Comparison of ENCODE assay signal across 8 cellular contexts in genomic region chr17:49361129-49361901, GRCh38. TPM values are rescaled to one million over a fixed set of nuclear protein-coding genes. Genes with fewer than 3 reads are reported as not detected.
DNase-seq lines count a peak whose midpoint lies in the region; ATAC-seq, FAIRE-seq and TF ChIP-seq lines count a peak whose summit lies in the region.

No MANE protein-coding gene starts in this region.

- H3K27me3 ChIP-seq in BJ (ENCODE audit: control insufficient read depth, insufficient read depth, low read length) (no peaks in the 10 kb centered on the region), Panc1 (ENCODE audit: control insufficient read depth, insufficient read depth, low read length) (no peaks in the 10 kb centered on the region), suprapubic skin (no peaks in the 10 kb centered on the region)

- H3K4me1 ChIP-seq in Panc1 (ENCODE audit: control insufficient read depth, insufficient read depth, low read length) = peaks cover 32% of the 10 kb centered on the region
- H3K4me1 ChIP-seq in suprapubic skin = peaks cover 49% of the 10 kb centered on the region

- H3K9me3 Mint-ChIP-seq in activated T-helper 2 cell treated with anti-CD3 and anti-CD28 coated beads, Interferon-gamma antibody, Interleukin-2, Interleukin-4, amounts not matched to agents 10 μg/mL and 5 μg/mL and 100 μg/mL, durations not matched to agents 14 hours and 24 hours and 36 hours = no peaks in the 10 kb centered on the region

- DNase-seq in BJ (ENCODE audit: low read depth) (no peak), Panc1 (ENCODE audit: low read depth, low spot score) (no peak), frontal cortex (ENCODE audit: low spot score in 2 of 2) (peak; percentile 33 to 49), nucleus accumbens (lab: John Stamatoyannopoulos, UW) (peak in 51 of 56 donors; percentile 9 to 77 (median 50)), suprapubic skin (ENCODE audit: low spot score in 2 of 2) (peak in 1 of 2 donors; percentile 72)
- DNase-seq in activated T-helper 2 cell treated with anti-CD3 and anti-CD28 coated beads, Interferon-gamma antibody, Interleukin-2, Interleukin-4, amounts not matched to agents 10 μg/mL and 5 μg/mL and 100 μg/mL, durations not matched to agents 14 hours and 24 hours and 36 hours (ENCODE audit: low spot score) = peak; percentile 74

- peak overlapping the region; percentile 83 for H3K4me3 Mint-ChIP-seq in activated T-helper 2 cell treated with anti-CD3 and anti-CD28 coated beads, Interferon-gamma antibody, Interleukin-2, Interleukin-4, amounts not matched to agents 10 μg/mL and 5 μg/mL and 100 μg/mL, durations not matched to agents 14 hours and 24 hours and 36 hours (ENCODE audit: low read depth)

- H3K4me1 Mint-ChIP-seq in activated T-helper 2 cell treated with anti-CD3 and anti-CD28 coated beads, Interferon-gamma antibody, Interleukin-2, Interleukin-4, amounts not matched to agents 10 μg/mL and 5 μg/mL and 100 μg/mL, durations not matched to agents 14 hours and 24 hours and 36 hours (ENCODE audit: low read depth) = peaks cover 47% of the 10 kb centered on the region

- H3K9me3 ChIP-seq in Panc1 (ENCODE audit: control insufficient read depth, insufficient read depth, low read depth, low read length) (no peaks in the 10 kb centered on the region), suprapubic skin (no peaks in the 10 kb centered on the region)

- TF ChIP-seq POLR2A in suprapubic skin (IDR thresholded peaks at IDR 0.05) = no peak

- H3K27ac ChIP-seq in Panc1 (ENCODE audit: low read length) = peak overlapping the region; percentile 75
- H3K27ac ChIP-seq in suprapubic skin = peak overlapping the region; percentile 97

- H3K27ac Mint-ChIP-seq in activated T-helper 2 cell treated with anti-CD3 and anti-CD28 coated beads, Interferon-gamma antibody, Interleukin-2, Interleukin-4, amounts not matched to agents 10 μg/mL and 5 μg/mL and 100 μg/mL, durations not matched to agents 14 hours and 24 hours and 36 hours = peak overlapping the region; percentile 85

- WGBS in suprapubic skin = under 1% methylated on average over 30 of the region's 52 CpGs

- H3K36me3 Mint-ChIP-seq in activated T-helper 2 cell treated with anti-CD3 and anti-CD28 coated beads, Interferon-gamma antibody, Interleukin-2, Interleukin-4, amounts not matched to agents 10 μg/mL and 5 μg/mL and 100 μg/mL, durations not matched to agents 14 hours and 24 hours and 36 hours (ENCODE audit: low read depth) = no peaks in the 10 kb centered on the region

- no peak for FAIRE-seq in frontal cortex (lab: Jason Lieb, UNC)

- peaks cover 8% of the 10 kb centered on the region for H3K27me3 Mint-ChIP-seq in activated T-helper 2 cell treated with anti-CD3 and anti-CD28 coated beads, Interferon-gamma antibody, Interleukin-2, Interleukin-4, amounts not matched to agents 10 μg/mL and 5 μg/mL and 100 μg/mL, durations not matched to agents 14 hours and 24 hours and 36 hours (ENCODE audit: low read depth)

- POLR2A ChIA-PET in BJ (lab: Charles Lee) = no interaction called here
- POLR2A ChIA-PET in Panc1 (lab: Charles Lee) = interaction anchor here (0.6 kb wide), 1 partner anchor 40 kb away, joined by 14 read pairs; no protein-coding TSS in a partner anchor

- TF ChIP-seq CTCF in BJ (IDR thresholded peaks at IDR 0.05; ENCODE audit: insufficient read depth, low read depth, low read length) = no peak
- TF ChIP-seq CTCF in Panc1 (IDR thresholded peaks at IDR 0.05) = no peak
- no peak for TF ChIP-seq CTCF in suprapubic skin (IDR thresholded peaks at IDR 0.05)

- intact Hi-C loops in Panc1 (cut with micrococcal nuclease; ENCODE audit: unreplicated experiment) = no loop called here
- intact Hi-C loops in activated T-helper 2 cell treated with anti-CD3 and anti-CD28 coated beads, Interferon-gamma antibody, Interleukin-2, Interleukin-4, amounts not matched to agents 10 μg/mL and 5 μg/mL and 100 μg/mL, durations not matched to agents 14 hours and 24 hours and 36 hours (cut with micrococcal nuclease) = loop anchor here (5.0 kb wide), 1 partner anchor 36 kb away; no protein-coding TSS in a partner anchor

- CTCF ChIA-PET in BJ (lab: Yijun Ruan, JAX) = interaction anchor here (1.0 to 2.5 kb wide), 2 partner anchors 8 to 46 kb away, joined by 5 to 8 read pairs; no protein-coding TSS in a partner anchor
- CTCF ChIA-PET in Panc1 (lab: Charles Lee) = interaction anchor here (0.6 kb wide), 1 partner anchor 19 kb away, joined by 5 read pairs; no protein-coding TSS in a partner anchor

- BruUV-seq in Panc1 (replicated peaks; lab: Mats Ljungman, UMichigan) = no TSS peak

- no peak for TF ChIP-seq EP300 in suprapubic skin (IDR thresholded peaks at IDR 0.05)

- H3K36me3 ChIP-seq in BJ (ENCODE audit: control insufficient read depth, insufficient read depth, low read length) (no peaks in the 10 kb centered on the region), Panc1 (ENCODE audit: control insufficient read depth, insufficient read depth, low read length) (no peaks in the 10 kb centered on the region; the same call in 1 of the 2 replicates), suprapubic skin (no peaks in the 10 kb centered on the region)

- in situ Hi-C loops in Panc1 (cut with HindIII; ENCODE audit: low pct_unique_long_range_greater_than_20kb, low sequenced_read_pairs) = no loop called here

- H3K4me3 ChIP-seq in BJ (ENCODE audit: low read depth, low read length) = peak overlapping the region; percentile 98
- H3K4me3 ChIP-seq in Panc1 (ENCODE audit: low read depth in 2 of 2, low read length in 2 of 2) = peak overlapping the region; percentile 83 to 89
- H3K4me3 ChIP-seq in suprapubic skin = peak overlapping the region; percentile 93

- ATAC-seq in GM19043 (IDR thresholded peaks at IDR 0.05; ENCODE audit: low read depth, unreplicated experiment) (peak; percentile 10), HG03457 (IDR thresholded peaks at IDR 0.05; ENCODE audit: unreplicated experiment) (peak; percentile 8), Panc1 (peak; percentile 43)

RNA-seq across cellular contexts. Expression of gene ZNF652, which starts 0.7 kb away (rescaled TPM):
- polyA plus RNA-seq in BJ (2011; rRNA removed) = 5.3 and 7.2 TPM in 2 replicates
- polyA minus RNA-seq in BJ (2011; rRNA and poly(A)+ RNA removed) = 22.0 and 23.1 TPM in 2 replicates
- 42.4 TPM for total RNA-seq in Panc1 (2021; ENCODE audit: unreplicated experiment)
- 8.1 TPM for polyA plus RNA-seq in Panc1 (2012; ENCODE audit: insufficient read length)
- 4.3 and 5.4 TPM in 2 replicates for total RNA-seq in activated T-helper 2 cell treated with anti-CD3 and anti-CD28 coated beads, Interferon-gamma antibody, Interleukin-2, Interleukin-4, amounts not matched to agents 10 μg/mL and 5 μg/mL and 100 μg/mL, durations not matched to agents 14 hours and 24 hours and 36 hours
- total RNA-seq in frontal cortex = 28.5 TPM
- 100 to 1,000 TPM in 1 of 4 donors, 10 to 100 TPM in 3; 76.6 to 148 (median 83.2) TPM for total RNA-seq in suprapubic skin

RNA-seq across cellular contexts. Expression of gene PHB1, which starts 53.4 kb away (rescaled TPM):
- polyA plus RNA-seq in BJ (2011; rRNA removed) = 261 and 369 TPM in 2 replicates
- polyA minus RNA-seq in BJ (2011; rRNA and poly(A)+ RNA removed) = 113 and 202 TPM in 2 replicates
- total RNA-seq in Panc1 (2021; ENCODE audit: unreplicated experiment) (367 TPM), frontal cortex (47.7 TPM), suprapubic skin (10 to 100 TPM; 63.8 to 92.5 (median 86.4) TPM)
- polyA plus RNA-seq in Panc1 (2012; ENCODE audit: insufficient read length) = 301 TPM
- 335 and 339 TPM in 2 replicates for total RNA-seq in activated T-helper 2 cell treated with anti-CD3 and anti-CD28 coated beads, Interferon-gamma antibody, Interleukin-2, Interleukin-4, amounts not matched to agents 10 μg/mL and 5 μg/mL and 100 μg/mL, durations not matched to agents 14 hours and 24 hours and 36 hours

Comparison
In these comparisons a context has a peak if more than half of its experiments do, and no peak if none do; other contexts are left out.
1. DNase-seq: peak in activated T-helper 2 cell treated with anti-CD3 and anti-CD28 coated beads, Interferon-gamma antibody, Interleukin-2, Interleukin-4, amounts not matched to agents 10 μg/mL and 5 μg/mL and 100 μg/mL, durations not matched to agents 14 hours and 24 hours and 36 hours (single experiment), frontal cortex (2 of 2) and nucleus accumbens (51 of 56); none in BJ (single experiment) and Panc1 (single experiment).
2. Peak in every context shown above with its lines, with median percentiles within 50 percentile points of each other: H3K4me3 ChIP-seq and ATAC-seq.